Comparison of ENCODE assay signal across 11 cellular contexts in genomic region chr10:24670964-24671670, GRCh38.
"Had no signal": no experiment of that assay in that cellular context is flagged by ENCODE, and none has a peak within 500 bp of the region (broad histone marks: within the 10 kb centered on the region; RNA-seq: fewer than 3 reads in every experiment).

No MANE protein-coding gene starts in this region.

- H3K27me3 ChIP-seq: esophagus muscularis mucosa, ovary, sigmoid colon, transverse colon had no signal

- H3K36me3 ChIP-seq: ovary, transverse colon had no signal

- H3K27ac Mint-ChIP-seq: activated naive CD4-positive, alpha-beta T cell treated with anti-CD3 and anti-CD28 coated beads, Interleukin-2, amount 50 U/mL, for 24 hours had no signal

- DNase-seq: activated CD4-positive, alpha-beta T cell treated with anti-CD3 and anti-CD28 coated beads for 4 hours; ovary; sigmoid colon; stimulated activated naive CD4-positive, alpha-beta T cell; T1000; transverse colon had no signal

- H3K9me3 Mint-ChIP-seq: activated naive CD4-positive, alpha-beta T cell treated with anti-CD3 and anti-CD28 coated beads, Interleukin-2, amount 50 U/mL, for 24 hours; central memory CD8-positive, alpha-beta T cell; neural crest cell had no signal

- H3K4me3 ChIP-seq: esophagus muscularis mucosa, ovary, sigmoid colon, transverse colon had no signal

- H3K4me3 Mint-ChIP-seq: activated naive CD4-positive, alpha-beta T cell treated with anti-CD3 and anti-CD28 coated beads, Interleukin-2, amount 50 U/mL, for 24 hours; central memory CD8-positive, alpha-beta T cell; neural crest cell had no signal

- H3K27ac ChIP-seq: esophagus muscularis mucosa, ovary, sigmoid colon, transverse colon had no signal

- ATAC-seq: left lobe of liver had no signal

- H3K9me3 ChIP-seq: esophagus muscularis mucosa, ovary, sigmoid colon, transverse colon had no signal

- H3K27me3 Mint-ChIP-seq: activated naive CD4-positive, alpha-beta T cell treated with anti-CD3 and anti-CD28 coated beads, Interleukin-2, amount 50 U/mL, for 24 hours; central memory CD8-positive, alpha-beta T cell had no signal

- H3K36me3 Mint-ChIP-seq: activated naive CD4-positive, alpha-beta T cell treated with anti-CD3 and anti-CD28 coated beads, Interleukin-2, amount 50 U/mL, for 24 hours had no signal
